In the genomic region with DNA sequence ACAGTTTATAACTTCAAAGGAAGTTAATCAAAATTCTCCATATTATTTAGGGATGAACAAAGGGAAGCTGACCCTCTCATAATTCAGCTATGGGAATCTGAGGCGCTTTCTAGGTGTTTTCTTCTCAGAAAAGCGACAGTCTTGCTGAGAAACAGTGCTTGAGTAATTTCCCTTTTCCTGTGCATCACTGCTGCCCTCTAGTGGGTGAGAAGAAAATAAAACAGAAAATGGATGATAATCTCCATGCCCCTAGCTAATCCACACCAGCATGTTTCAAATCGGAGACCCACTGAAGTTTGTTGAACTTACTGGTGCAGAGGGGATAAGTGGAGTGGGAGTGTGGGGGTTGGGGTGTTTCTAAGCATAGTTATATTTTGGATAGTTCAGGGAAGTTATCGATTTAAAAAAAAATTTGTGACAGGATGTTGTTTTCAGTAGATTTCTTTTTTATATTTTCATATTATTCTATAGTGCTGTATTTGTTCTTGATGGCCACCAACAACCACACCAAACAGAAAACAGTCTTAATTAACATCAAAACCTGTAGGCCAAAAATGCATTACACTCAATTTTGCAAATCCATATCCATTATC, we compare ENCODE assay signal across 8 cellular contexts. TPM values are rescaled to one million over a fixed set of nuclear protein-coding genes. Genes with fewer than 3 reads are reported as not detected.
DNase-seq lines count a peak whose midpoint lies in the region; ATAC-seq and TF ChIP-seq lines count a peak whose summit lies in the region.

No MANE protein-coding gene starts in this region.

- peaks cover 73% of the 10 kb centered on the region for H3K36me3 Mint-ChIP-seq in activated CD8-positive, alpha-beta memory T cell treated with anti-CD3 and anti-CD28 coated beads, Interleukin-2, amount 10 ng/mL, durations not matched to agents 7 days and 5 days
- H3K36me3 Mint-ChIP-seq in activated naive CD8-positive, alpha-beta T cell treated with anti-CD3 and anti-CD28 coated beads, Interleukin-2, amount 10 ng/mL, durations not matched to agents 7 days and 5 days, result peaks cover 44% of the 10 kb centered on the region

- DNase-seq in activated CD8-positive, alpha-beta memory T cell treated with anti-CD3 and anti-CD28 coated beads, Interleukin-2, amount 10 ng/mL, durations not matched to agents 7 days and 5 days, result no peak
- no peak for DNase-seq in activated CD8-positive, alpha-beta memory T cell treated with anti-CD3 and anti-CD28 coated beads for 24 hours
- DNase-seq in NCI-H446 (lab: John Stamatoyannopoulos, UW), result peak; percentile 48 to 69
- no peak for DNase-seq in activated naive CD8-positive, alpha-beta T cell treated with anti-CD3 and anti-CD28 coated beads, Interleukin-2, amount 10 ng/mL, durations not matched to agents 7 days and 5 days
- DNase-seq in heart right ventricle, result peak in 1 of 2 donors; percentile 31
- no peak for DNase-seq in retinal pigment epithelial cell (ENCODE audit: low read depth)

- H3K27me3 ChIP-seq in heart right ventricle, result peaks cover 0 to 7% (median 0%) of the 10 kb centered on the region in 7 donors

- H3K4me1 Mint-ChIP-seq in activated CD8-positive, alpha-beta memory T cell treated with anti-CD3 and anti-CD28 coated beads, Interleukin-2, amount 10 ng/mL, durations not matched to agents 7 days and 5 days, result peaks cover 64% of the 10 kb centered on the region
- H3K4me1 Mint-ChIP-seq in activated naive CD8-positive, alpha-beta T cell treated with anti-CD3 and anti-CD28 coated beads, Interleukin-2, amount 10 ng/mL, durations not matched to agents 7 days and 5 days, result peaks cover 48% of the 10 kb centered on the region

- H3K27ac Mint-ChIP-seq in activated CD8-positive, alpha-beta memory T cell treated with anti-CD3 and anti-CD28 coated beads, Interleukin-2, amount 10 ng/mL, durations not matched to agents 7 days and 5 days, result peak overlapping the region; percentile 91
- peak overlapping the region; percentile 85 for H3K27ac Mint-ChIP-seq in activated naive CD8-positive, alpha-beta T cell treated with anti-CD3 and anti-CD28 coated beads, Interleukin-2, amount 10 ng/mL, durations not matched to agents 7 days and 5 days

- no peaks in the 10 kb centered on the region for H3K9me3 ChIP-seq in heart right ventricle

- peaks cover 0 to 43% (median 0%) of the 10 kb centered on the region in 9 donors for H3K36me3 ChIP-seq in heart right ventricle

- WGBS in heart right ventricle, 2 donors, result 26% methylated on average over 4 of the region's 4 CpGs

- peak overlapping the region in 1 of 10 donors; percentile 33 for H3K27ac ChIP-seq in heart right ventricle

- H3K4me3 ChIP-seq in heart right ventricle (no peak overlapping the region), retinal pigment epithelial cell (ENCODE audit: low read length) (no peak overlapping the region)

- ATAC-seq in activated CD8-positive, alpha-beta memory T cell treated with anti-CD3 and anti-CD28 coated beads, Interleukin-2, amount 10 ng/mL, durations not matched to agents 7 days and 5 days, result peak; percentile 64
- peak; percentile 42 for ATAC-seq in HG02678 (IDR thresholded peaks at IDR 0.05; ENCODE audit: unreplicated experiment)
- peak; percentile 69 for ATAC-seq in activated naive CD8-positive, alpha-beta T cell treated with anti-CD3 and anti-CD28 coated beads, Interleukin-2, amount 10 ng/mL, durations not matched to agents 7 days and 5 days (ENCODE audit: low read depth)
- peak in 6 of 8 donors; percentile 39 to 61 (median 49) for ATAC-seq in heart right ventricle
- no peak for ATAC-seq in GM21381 (IDR thresholded peaks at IDR 0.05; ENCODE audit: unreplicated experiment)

- H3K9me3 Mint-ChIP-seq in activated CD8-positive, alpha-beta memory T cell treated with anti-CD3 and anti-CD28 coated beads, Interleukin-2, amount 10 ng/mL, durations not matched to agents 7 days and 5 days (ENCODE audit: low read depth), result no peaks in the 10 kb centered on the region
- H3K9me3 Mint-ChIP-seq in activated naive CD8-positive, alpha-beta T cell treated with anti-CD3 and anti-CD28 coated beads, Interleukin-2, amount 10 ng/mL, durations not matched to agents 7 days and 5 days, result no peaks in the 10 kb centered on the region

- CTCF ChIA-PET in activated CD8-positive, alpha-beta memory T cell treated with anti-CD3 and anti-CD28 coated beads, Interleukin-2, amount 10 ng/mL, durations not matched to agents 7 days and 5 days (lab: Charles Lee), result interaction anchor here (0.7 to 4.3 kb wide), 22 partner anchors 8 to 161 kb away, joined by 3 to 56 read pairs (median 6); no protein-coding TSS in a partner anchor

- peak overlapping the region; percentile 61 for H3K4me3 Mint-ChIP-seq in activated CD8-positive, alpha-beta memory T cell treated with anti-CD3 and anti-CD28 coated beads, Interleukin-2, amount 10 ng/mL, durations not matched to agents 7 days and 5 days
- peak overlapping the region; percentile 71 for H3K4me3 Mint-ChIP-seq in activated naive CD8-positive, alpha-beta T cell treated with anti-CD3 and anti-CD28 coated beads, Interleukin-2, amount 10 ng/mL, durations not matched to agents 7 days and 5 days

- H3K27me3 Mint-ChIP-seq in activated CD8-positive, alpha-beta memory T cell treated with anti-CD3 and anti-CD28 coated beads, Interleukin-2, amount 10 ng/mL, durations not matched to agents 7 days and 5 days, result no peaks in the 10 kb centered on the region
- no peaks in the 10 kb centered on the region for H3K27me3 Mint-ChIP-seq in activated naive CD8-positive, alpha-beta T cell treated with anti-CD3 and anti-CD28 coated beads, Interleukin-2, amount 10 ng/mL, durations not matched to agents 7 days and 5 days

- peaks cover 0 to 39% (median 0%) of the 10 kb centered on the region in 9 donors for H3K4me1 ChIP-seq in heart right ventricle

- POLR2A ChIA-PET in activated naive CD8-positive, alpha-beta T cell treated with anti-CD3 and anti-CD28 coated beads, Interleukin-2, amount 10 ng/mL, durations not matched to agents 7 days and 5 days (lab: Charles Lee), result interaction anchor here (1.0 to 4.4 kb wide), 8 partner anchors 11 to 135 kb away, joined by 3 to 40 read pairs (median 6); a partner anchor contains a TSS

- TF ChIP-seq CTCF in heart right ventricle (IDR thresholded peaks at IDR 0.05) (peak; percentile 53 to 86 (median 79)), retinal pigment epithelial cell (conservative IDR thresholded peaks at IDR 0.05; ENCODE audit: low read depth, low read length) (peak; percentile 74)

- intact Hi-C loops in heart right ventricle (cut with DNase I), result loop anchor here in 3 of 10 donors (5.0 to 10.0 kb wide), 3 partner anchors 154 to 648 kb away; no protein-coding TSS in a partner anchor

RNA-seq across cellular contexts. Expression of a gene that starts 21.4 kb away (rescaled TPM):
- total RNA-seq in activated CD8-positive, alpha-beta memory T cell treated with anti-CD3 and anti-CD28 coated beads, Interleukin-2, amount 10 ng/mL, durations not matched to agents 7 days and 5 days, result 1,000 to 10,000 TPM in 1 of 2 experiments, 100 to 1,000 TPM in 1; 923 to 1,101 TPM
- 1,000 to 10,000 TPM in 1 of 2 experiments, 100 to 1,000 TPM in 1; 965 to 1,009 TPM for total RNA-seq in activated naive CD8-positive, alpha-beta T cell treated with anti-CD3 and anti-CD28 coated beads, Interleukin-2, amount 10 ng/mL, durations not matched to agents 7 days and 5 days
- 100 to 1,000 TPM in 1 of 10 donors, 10 to 100 TPM in 4, 1 to 10 TPM in 5; 5.5 to 127 (median 10.8) TPM for total RNA-seq in heart right ventricle
- 1 to 10 TPM; 3.2 to 6.7 TPM for polyA plus RNA-seq in heart right ventricle

RNA-seq across cellular contexts. Expression of a gene that starts 51.2 kb away (rescaled TPM):
- 1 to 10 TPM; 1.5 to 2.1 TPM for total RNA-seq in activated CD8-positive, alpha-beta memory T cell treated with anti-CD3 and anti-CD28 coated beads, Interleukin-2, amount 10 ng/mL, durations not matched to agents 7 days and 5 days
- 1 to 10 TPM; 1.5 to 1.6 TPM for total RNA-seq in activated naive CD8-positive, alpha-beta T cell treated with anti-CD3 and anti-CD28 coated beads, Interleukin-2, amount 10 ng/mL, durations not matched to agents 7 days and 5 days
- under 1 TPM in 1 of 10 donors, not detected in 9; 0.12 TPM for total RNA-seq in heart right ventricle
- under 1 TPM in 1 of 2 donors, not detected in 1; 0.15 TPM for polyA plus RNA-seq in heart right ventricle

RNA-seq across cellular contexts. Expression of a gene that starts 55.7 kb away (rescaled TPM):
- not detected for total RNA-seq in activated CD8-positive, alpha-beta memory T cell treated with anti-CD3 and anti-CD28 coated beads, Interleukin-2, amount 10 ng/mL, durations not matched to agents 7 days and 5 days
- total RNA-seq in activated naive CD8-positive, alpha-beta T cell treated with anti-CD3 and anti-CD28 coated beads, Interleukin-2, amount 10 ng/mL, durations not matched to agents 7 days and 5 days, result not detected
- not detected for total RNA-seq in heart right ventricle
- polyA plus RNA-seq in heart right ventricle, result not detected

Comparison
In these comparisons a context has a peak if more than half of its experiments do, and no peak if none do; other contexts are left out.
1. DNase-seq: peak in NCI-H446 (2 of 2); none in activated CD8-positive, alpha-beta memory T cell treated with anti-CD3 and anti-CD28 coated beads, Interleukin-2, amount 10 ng/mL, durations not matched to agents 7 days and 5 days (single experiment), activated CD8-positive, alpha-beta memory T cell treated with anti-CD3 and anti-CD28 coated beads for 24 hours (single experiment), activated naive CD8-positive, alpha-beta T cell treated with anti-CD3 and anti-CD28 coated beads, Interleukin-2, amount 10 ng/mL, durations not matched to agents 7 days and 5 days (single experiment) and retinal pigment epithelial cell (single experiment).
2. RNA of a gene that starts 21.4 kb away (total RNA-seq): 923 to 1,101 TPM in activated CD8-positive, alpha-beta memory T cell treated with anti-CD3 and anti-CD28 coated beads, Interleukin-2, amount 10 ng/mL, durations not matched to agents 7 days and 5 days and 965 to 1,009 TPM in activated naive CD8-positive, alpha-beta T cell treated with anti-CD3 and anti-CD28 coated beads, Interleukin-2, amount 10 ng/mL, durations not matched to agents 7 days and 5 days; 5.5 to 127 TPM in heart right ventricle; every median in the first group is over 4 times any median in the second.